ENCODE assay signal across 35 cellular contexts in the genomic region with DNA sequence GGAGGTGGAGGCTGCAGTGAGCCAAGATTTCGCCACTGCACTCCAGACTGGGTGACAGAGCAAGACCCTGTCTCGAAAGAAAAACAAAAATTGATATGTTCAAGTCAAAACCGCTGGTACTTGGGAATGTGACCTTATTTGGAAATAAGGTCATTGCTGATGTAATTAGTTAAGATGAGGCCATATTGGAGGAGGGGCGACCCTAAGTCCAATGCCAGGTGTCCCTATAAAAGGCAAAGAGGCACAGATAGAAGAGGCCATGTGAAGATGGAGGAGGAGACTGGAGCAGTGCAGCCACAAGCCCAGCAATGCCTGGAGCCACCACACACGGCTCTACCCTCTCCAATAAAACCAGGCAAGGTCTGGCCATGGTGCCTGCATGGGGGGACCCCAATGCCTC. TPM values are rescaled to one million over a fixed set of nuclear protein-coding genes. Genes with fewer than 3 reads are reported as not detected.
"Had no signal": no experiment of that assay in that cellular context is flagged by ENCODE, and none has a peak within 500 bp of the region (broad histone marks: within the 10 kb centered on the region; RNA-seq: fewer than 3 reads in every experiment).

No MANE protein-coding gene starts in this region.

- DNase-seq: activated B cell treated with CpG ODN at 0.5 μM for 24 hours; activated CD4-positive, alpha-beta memory T cell treated with anti-CD3 and anti-CD28 coated beads for 36 hours; activated CD4-positive, alpha-beta T cell treated with anti-CD3 and anti-CD28 coated beads for 4 hours; activated CD4-positive, alpha-beta T cell treated with anti-CD3 and anti-CD28 coated beads, Interleukin-2, amount 50 U/mL, for 1 hour; activated CD4-positive, CD25-positive, alpha-beta regulatory T cell treated with anti-CD3 and anti-CD28 coated beads, Interleukin-2, amount 50 U/mL, for 72 hours; activated CD8-positive, alpha-beta memory T cell treated with anti-CD3 and anti-CD28 coated beads, Interleukin-2, amount 50 U/mL, for 48 hours; activated effector memory CD4-positive, alpha-beta T cell treated with Interleukin-2 at 50 U/mL for 16 hours; activated naive CD4-positive, alpha-beta T cell treated with anti-CD3 and anti-CD28 coated beads, Interleukin-2, amount 50 U/mL, for 16 hours; activated naive CD8-positive, alpha-beta T cell treated with anti-CD3 and anti-CD28 coated beads for 36 hours; activated T-cell treated with anti-CD3 and anti-CD28 coated beads, Interleukin-2, amount 50 U/mL, for 48 hours; amniotic stem cell; aorta; brain microvascular endothelial cell; central memory CD4-positive, alpha-beta T cell; Karpas-422; MG63; NCI-H1048; NCI-H1105 treated with DMSO at 0.1 percent for 48 hours; NCI-H1436; NCI-H1694; NCI-H1930; NCI-H2081 treated with DMSO at 0.1 percent for 48 hours; NCI-H226; NCI-H446 treated with DMSO at 0.1 percent for 48 hours; NCI-H524 treated with DMSO at 0.1 percent for 48 hours; PC-3; Peyer's patch; SIG-M5; SW 1271; T-helper 1 cell; T-helper 2 cell; T-helper 9 cell had no signal

- H3K27me3 ChIP-seq: brain microvascular endothelial cell, MG63, Peyer's patch had no signal

- H3K4me1 ChIP-seq: Peyer's patch had no signal

- H3K36me3 Mint-ChIP-seq: activated CD4-positive, alpha-beta memory T cell treated with anti-CD3 and anti-CD28 coated beads for 36 hours; activated naive CD8-positive, alpha-beta T cell treated with anti-CD3 and anti-CD28 coated beads for 36 hours had no signal

- H3K36me3 ChIP-seq: brain microvascular endothelial cell, MG63, Peyer's patch had no signal

- H3K9me3 ChIP-seq: MG63, Peyer's patch had no signal

- H3K27ac Mint-ChIP-seq: activated B cell treated with CpG ODN at 0.5 μM for 24 hours; activated CD4-positive, alpha-beta memory T cell treated with anti-CD3 and anti-CD28 coated beads for 36 hours; activated naive CD8-positive, alpha-beta T cell treated with anti-CD3 and anti-CD28 coated beads for 36 hours had no signal

- H3K4me1 Mint-ChIP-seq: activated B cell treated with CpG ODN at 0.5 μM for 24 hours; activated naive CD8-positive, alpha-beta T cell treated with anti-CD3 and anti-CD28 coated beads for 36 hours had no signal

- H3K9me3 Mint-ChIP-seq: activated naive CD8-positive, alpha-beta T cell treated with anti-CD3 and anti-CD28 coated beads for 36 hours had no signal

- H3K4me3 Mint-ChIP-seq: activated B cell treated with CpG ODN at 0.5 μM for 24 hours; activated CD4-positive, alpha-beta memory T cell treated with anti-CD3 and anti-CD28 coated beads for 36 hours; activated naive CD8-positive, alpha-beta T cell treated with anti-CD3 and anti-CD28 coated beads for 36 hours had no signal

- H3K4me3 ChIP-seq: MG63, Peyer's patch had no signal

- ATAC-seq: PC-3, Right ventricle myocardium inferior had no signal

- H3K27ac ChIP-seq: brain microvascular endothelial cell, Peyer's patch, RWPE1, VCaP had no signal

RNA-seq across cellular contexts. Expression of gene JPH3, which starts 50.8 kb away (rescaled TPM):
- total RNA-seq: activated B cell treated with CpG ODN at 0.5 μM for 24 hours, PC-3, Right ventricle myocardium inferior had no signal
- polyA plus RNA-seq: aorta had no signal
